In genomic region chr19:44869728-44870470, GRCh38 we compare ENCODE assay signal across 10 cellular contexts. TPM values are rescaled to one million over a fixed set of nuclear protein-coding genes. Genes with fewer than 3 reads are reported as not detected.
DNase-seq lines count a peak whose midpoint lies in the region; ATAC-seq, FAIRE-seq and TF ChIP-seq lines count a peak whose summit lies in the region.
"Had no signal": no experiment of that assay in that cellular context is flagged by ENCODE, and none has a peak within 500 bp of the region (broad histone marks: within the 10 kb centered on the region; RNA-seq: fewer than 3 reads in every experiment).

No MANE protein-coding gene starts in this region.

- H3K36me3 ChIP-seq in astrocyte (ENCODE audit: insufficient read depth, low read length): peaks cover 35% of the 10 kb centered on the region

- H3K9ac ChIP-seq in astrocyte (ENCODE audit: low read length): peak overlapping the region; percentile 33

- H2AFZ ChIP-seq in astrocyte (ENCODE audit: low read depth, low read length): no peak overlapping the region

- H3K27ac ChIP-seq in astrocyte (ENCODE audit: low read depth, low read length) (peak overlapping the region; percentile 57), foreskin keratinocyte (no peak overlapping the region)

- peak overlapping the region; percentile 78 for H3K4me2 ChIP-seq in astrocyte (ENCODE audit: low read length)

- H3K4me3 Mint-ChIP-seq in astrocyte (ENCODE audit: unreplicated experiment): peak overlapping the region; percentile 74
- no peak overlapping the region for H3K4me3 Mint-ChIP-seq in stimulated activated effector memory CD8-positive, alpha-beta T cell treated with anti-CD3 and anti-CD28 coated beads, Interleukin-12 subunit alpha, Interleukin-12 subunit beta, amount 100 ng/mL, for 72 hours

- no peak for ATAC-seq in left colon
- no peak for ATAC-seq in stimulated activated effector memory CD8-positive, alpha-beta T cell treated with anti-CD3 and anti-CD28 coated beads, Interleukin-12 subunit alpha, Interleukin-12 subunit beta, amount 100 ng/mL, for 72 hours
- ATAC-seq in HG03097 (IDR thresholded peaks at IDR 0.05; ENCODE audit: low FRiP score, unreplicated experiment): no peak
- no peak for ATAC-seq in activated CD4-positive, CD25-positive, alpha-beta regulatory T cell treated with anti-CD3 and anti-CD28 coated beads, Interleukin-2, amount 50 U/mL, for 24 hours
- no peak for ATAC-seq in foreskin keratinocyte

- H4K20me1 ChIP-seq in astrocyte (ENCODE audit: insufficient read depth, low read length): peaks cover 54% of the 10 kb centered on the region

- H3K27ac Mint-ChIP-seq in astrocyte (ENCODE audit: unreplicated experiment): peak overlapping the region; percentile 75
- peak overlapping the region; percentile 36 for H3K27ac Mint-ChIP-seq in stimulated activated effector memory CD8-positive, alpha-beta T cell treated with anti-CD3 and anti-CD28 coated beads, Interleukin-12 subunit alpha, Interleukin-12 subunit beta, amount 100 ng/mL, for 72 hours

- H3K4me3 ChIP-seq in astrocyte (ENCODE audit: insufficient read depth, low read depth, low read length): no peak overlapping the region

- H3K9me3 ChIP-seq in astrocyte (ENCODE audit: insufficient read depth, low read depth, low read length): no peaks in the 10 kb centered on the region

- peaks cover 52% of the 10 kb centered on the region for H3K36me3 Mint-ChIP-seq in astrocyte (ENCODE audit: low read depth, unreplicated experiment)
- H3K36me3 Mint-ChIP-seq in stimulated activated effector memory CD8-positive, alpha-beta T cell treated with anti-CD3 and anti-CD28 coated beads, Interleukin-12 subunit alpha, Interleukin-12 subunit beta, amount 100 ng/mL, for 72 hours: no peaks in the 10 kb centered on the region

- H3K9me3 Mint-ChIP-seq in astrocyte (ENCODE audit: unreplicated experiment): no peaks in the 10 kb centered on the region
- no peaks in the 10 kb centered on the region for H3K9me3 Mint-ChIP-seq in stimulated activated effector memory CD8-positive, alpha-beta T cell treated with anti-CD3 and anti-CD28 coated beads, Interleukin-12 subunit alpha, Interleukin-12 subunit beta, amount 100 ng/mL, for 72 hours

- peaks cover 51% of the 10 kb centered on the region for H3K79me2 ChIP-seq in astrocyte (ENCODE audit: insufficient read depth, low read length)

- H3K27me3 Mint-ChIP-seq in astrocyte (ENCODE audit: low read depth, unreplicated experiment): no peaks in the 10 kb centered on the region

- H3K4me1 ChIP-seq in astrocyte (ENCODE audit: insufficient read depth, low read length) (peaks cover 24% of the 10 kb centered on the region), foreskin keratinocyte (no peaks in the 10 kb centered on the region)

- H3K4me1 Mint-ChIP-seq in astrocyte (ENCODE audit: low read depth, unreplicated experiment): peaks cover 14% of the 10 kb centered on the region
- H3K4me1 Mint-ChIP-seq in stimulated activated effector memory CD8-positive, alpha-beta T cell treated with anti-CD3 and anti-CD28 coated beads, Interleukin-12 subunit alpha, Interleukin-12 subunit beta, amount 100 ng/mL, for 72 hours: peaks cover 6% of the 10 kb centered on the region

- FAIRE-seq in astrocyte (lab: Jason Lieb, UNC): peak; percentile 43

- intact Hi-C loops in left colon (cut with DNase I, micrococcal nuclease): no loop called here

- DNase-seq in Kasumi-1 (lab: John Stamatoyannopoulos, UW) (peak; percentile 11 to 20), astrocyte (ENCODE audit: low read depth) (peak; percentile 92), left colon (peak; percentile 49 to 61), foreskin keratinocyte (no peak)
- no peak for DNase-seq in stimulated activated effector memory CD8-positive, alpha-beta T cell treated with anti-CD3 and anti-CD28 coated beads, Interleukin-12 subunit alpha, Interleukin-12 subunit beta, amount 100 ng/mL, for 72 hours (ENCODE audit: low spot score in 2 of 2)
- no peak for DNase-seq in effector CD4-positive, alpha-beta T cell
- DNase-seq: DND-41, NCI-H526 treated with DMSO at 0.1 percent for 48 hours had no signal

- H3K27me3 ChIP-seq in astrocyte (ENCODE audit: insufficient read depth, low read length): no peaks in the 10 kb centered on the region
- H3K27me3 ChIP-seq in foreskin keratinocyte: no peaks in the 10 kb centered on the region

- no peak for TF ChIP-seq CTCF in astrocyte (IDR thresholded peaks at IDR 0.05; ENCODE audit: insufficient read depth, low read depth, low read length)
- no peak for TF ChIP-seq CTCF in foreskin keratinocyte (conservative IDR thresholded peaks at IDR 0.05)

RNA-seq across cellular contexts. Expression of gene TOMM40, which starts 21.2 kb away (rescaled TPM):
- total RNA-seq in astrocyte (93.4 and 107 TPM in 2 replicates), left colon (10 to 100 TPM; 48.7 to 80.0 TPM), foreskin keratinocyte (108 and 136 TPM in 2 replicates)
- polyA plus RNA-seq in foreskin keratinocyte: 133 and 159 TPM in 2 replicates

RNA-seq across cellular contexts. Expression of gene NECTIN2, which starts 23.8 kb away (rescaled TPM):
- total RNA-seq in astrocyte (297 and 302 TPM in 2 replicates), left colon (100 to 1,000 TPM; 112 to 125 TPM), foreskin keratinocyte (53.9 and 55.8 TPM in 2 replicates)
- 48.9 and 49.5 TPM in 2 replicates for polyA plus RNA-seq in foreskin keratinocyte

RNA-seq across cellular contexts. Expression of gene APOE, which starts 35.7 kb away (rescaled TPM):
- total RNA-seq in astrocyte (655 and 663 TPM in 2 replicates), left colon (10 to 100 TPM; 14.6 to 88.2 TPM), foreskin keratinocyte (31.9 and 48.5 TPM in 2 replicates)
- 44.5 and 71.6 TPM in 2 replicates for polyA plus RNA-seq in foreskin keratinocyte

RNA-seq across cellular contexts. Expression of gene APOC1, which starts 44.5 kb away (rescaled TPM):
- total RNA-seq in astrocyte: 2.2 and 2.4 TPM in 2 replicates
- total RNA-seq in left colon: 10 to 100 TPM in 1 of 2 donors, 1 to 10 TPM in 1; 2.8 to 23.8 TPM
- 6.6 and 7.2 TPM in 2 replicates for total RNA-seq in foreskin keratinocyte
- polyA plus RNA-seq in foreskin keratinocyte: 11.9 and 15.4 TPM in 2 replicates

Comparison
In these comparisons a context has a peak if more than half of its experiments do, and no peak if none do; other contexts are left out.
1. DNase-seq: peak in Kasumi-1 (2 of 2), astrocyte (single experiment) and left colon (2 of 2); none in stimulated activated effector memory CD8-positive, alpha-beta T cell treated with anti-CD3 and anti-CD28 coated beads, Interleukin-12 subunit alpha, Interleukin-12 subunit beta, amount 100 ng/mL, for 72 hours (0 of 2), effector CD4-positive, alpha-beta T cell (single experiment) and foreskin keratinocyte (0 of 2).